ENCODE assay signal across 17 cellular contexts in the genomic region with DNA sequence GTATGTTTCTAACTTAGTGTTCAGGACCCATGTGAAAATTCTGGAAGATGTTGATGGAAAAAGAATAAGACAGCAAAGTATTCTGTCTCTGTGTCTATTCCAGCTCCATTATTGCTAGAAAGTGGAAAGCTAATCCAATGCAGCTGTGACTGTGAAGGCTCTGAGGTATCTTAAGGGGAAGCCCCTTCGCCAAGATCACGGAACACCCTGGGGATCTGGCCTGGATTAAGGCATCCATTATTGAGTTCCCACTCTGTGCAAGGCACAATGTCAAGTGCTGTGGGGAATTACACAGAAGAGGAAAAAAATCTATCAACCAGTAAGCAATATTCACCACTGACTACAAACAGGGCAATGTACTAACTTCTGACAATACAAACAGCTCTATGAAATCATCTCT.
A peak's percentile ranks its signal among the peaks of the same experiment; 100 is the strongest.
DNase-seq lines count a peak whose midpoint lies in the region; ATAC-seq and TF ChIP-seq lines count a peak whose summit lies in the region.
"Had no signal": no experiment of that assay in that cellular context is flagged by ENCODE, and none has a peak within 500 bp of the region (broad histone marks: within the 10 kb centered on the region; RNA-seq: fewer than 3 reads in every experiment).

No MANE protein-coding gene starts in this region.

- H3K4me3 ChIP-seq in heart right ventricle (no peak overlapping the region), right cardiac atrium (ENCODE audit: low read length) (no peak overlapping the region)
- H3K4me3 ChIP-seq: BLaER1 treated with 17β-estradiol and CSF1 and Interleukin-3, amounts not matched to agents 10 nM and 100 nM; GM12878 had no signal

- intact Hi-C loops in Right ventricle myocardium superior (cut with DNase I) (no loop called here), cardiac septum (cut with DNase I) (no loop called here), heart right ventricle (cut with DNase I) (no loop called here), right cardiac atrium (cut with DNase I) (no loop called here), sciatic nerve (cut with DNase I) (no loop called here)

- ATAC-seq in Right ventricle myocardium superior (ENCODE audit: poor library complexity), result peak; percentile 87
- ATAC-seq in heart right ventricle, result peak in 6 of 8 donors; percentile 49 to 90 (median 80)
- ATAC-seq in right cardiac atrium, result peak; percentile 29 to 72
- ATAC-seq in sciatic nerve, result peak; percentile 46
- ATAC-seq in GM19452 (IDR thresholded peaks at IDR 0.05; ENCODE audit: unreplicated experiment), result no peak
- no peak for ATAC-seq in HG02870 (IDR thresholded peaks at IDR 0.05; ENCODE audit: unreplicated experiment)
- ATAC-seq: CD8-positive, alpha-beta T cell; GM12878 had no signal

- H3K4me1 ChIP-seq in heart right ventricle, result peaks cover 0 to 60% (median 12%) of the 10 kb centered on the region in 9 donors
- H3K4me1 ChIP-seq in right cardiac atrium (ENCODE audit: control insufficient read depth, insufficient read depth, low read length), result peaks cover 1% of the 10 kb centered on the region

- H3K9me3 ChIP-seq in heart right ventricle (no peaks in the 10 kb centered on the region), right cardiac atrium (ENCODE audit: control insufficient read depth, low read length) (no peaks in the 10 kb centered on the region)
- H3K9me3 ChIP-seq: BLaER1 treated with 17β-estradiol and CSF1 and Interleukin-3, amounts not matched to agents 10 nM and 100 nM had no signal

- WGBS in heart right ventricle, 2 donors, result 78 to 86% methylated on average over 2 of the region's 2 CpGs
- 48% methylated on average over 2 of the region's 2 CpGs for WGBS in right cardiac atrium

- DNase-seq in Right ventricle myocardium superior (peak; percentile 61), cardiac septum (ENCODE audit: low spot score) (no peak), heart right ventricle (peak; percentile 26 to 47), right cardiac atrium (peak in 1 of 3 donors; percentile 76), sciatic nerve (ENCODE audit: low spot score) (peak; percentile 60), caudate nucleus (lab: John Stamatoyannopoulos, UW) (no peak)
- DNase-seq: Calu3; CD8-positive, alpha-beta T cell; DMS53; DND-41; EL; H9 had no signal

- H3K27ac ChIP-seq in heart right ventricle, result peak overlapping the region in 1 of 10 donors; percentile 14
- H3K27ac ChIP-seq in right cardiac atrium (ENCODE audit: low read length), result no peak overlapping the region
- H3K27ac ChIP-seq in caudate nucleus (ENCODE audit: low read depth, low read length), result no peak overlapping the region
- H3K27ac ChIP-seq: BLaER1 treated with 17β-estradiol and CSF1 and Interleukin-3, amounts not matched to agents 10 nM and 100 nM; HL-60 had no signal

- TF ChIP-seq CTCF in heart right ventricle (IDR thresholded peaks at IDR 0.05), result no peak

- H3K27me3 ChIP-seq in heart right ventricle (no peaks in the 10 kb centered on the region), right cardiac atrium (ENCODE audit: control insufficient read depth, insufficient read depth) (no peaks in the 10 kb centered on the region)
- H3K27me3 ChIP-seq: BLaER1 treated with 17β-estradiol and CSF1 and Interleukin-3, amounts not matched to agents 10 nM and 100 nM had no signal

- H3K36me3 ChIP-seq in heart right ventricle, result no peaks in the 10 kb centered on the region
- H3K36me3 ChIP-seq: BLaER1 treated with 17β-estradiol and CSF1 and Interleukin-3, amounts not matched to agents 10 nM and 100 nM had no signal

Comparison
In these comparisons a context has a peak if more than half of its experiments do, and no peak if none do; other contexts are left out.
1. DNase-seq: peak in Right ventricle myocardium superior (single experiment), heart right ventricle (2 of 2) and sciatic nerve (single experiment); none in cardiac septum (single experiment) and caudate nucleus (0 of 61).
2. ATAC-seq: peak in Right ventricle myocardium superior (single experiment), heart right ventricle (6 of 8), right cardiac atrium (2 of 2) and sciatic nerve (single experiment); none in GM19452 (single experiment) and HG02870 (single experiment).